In the genomic region with DNA sequence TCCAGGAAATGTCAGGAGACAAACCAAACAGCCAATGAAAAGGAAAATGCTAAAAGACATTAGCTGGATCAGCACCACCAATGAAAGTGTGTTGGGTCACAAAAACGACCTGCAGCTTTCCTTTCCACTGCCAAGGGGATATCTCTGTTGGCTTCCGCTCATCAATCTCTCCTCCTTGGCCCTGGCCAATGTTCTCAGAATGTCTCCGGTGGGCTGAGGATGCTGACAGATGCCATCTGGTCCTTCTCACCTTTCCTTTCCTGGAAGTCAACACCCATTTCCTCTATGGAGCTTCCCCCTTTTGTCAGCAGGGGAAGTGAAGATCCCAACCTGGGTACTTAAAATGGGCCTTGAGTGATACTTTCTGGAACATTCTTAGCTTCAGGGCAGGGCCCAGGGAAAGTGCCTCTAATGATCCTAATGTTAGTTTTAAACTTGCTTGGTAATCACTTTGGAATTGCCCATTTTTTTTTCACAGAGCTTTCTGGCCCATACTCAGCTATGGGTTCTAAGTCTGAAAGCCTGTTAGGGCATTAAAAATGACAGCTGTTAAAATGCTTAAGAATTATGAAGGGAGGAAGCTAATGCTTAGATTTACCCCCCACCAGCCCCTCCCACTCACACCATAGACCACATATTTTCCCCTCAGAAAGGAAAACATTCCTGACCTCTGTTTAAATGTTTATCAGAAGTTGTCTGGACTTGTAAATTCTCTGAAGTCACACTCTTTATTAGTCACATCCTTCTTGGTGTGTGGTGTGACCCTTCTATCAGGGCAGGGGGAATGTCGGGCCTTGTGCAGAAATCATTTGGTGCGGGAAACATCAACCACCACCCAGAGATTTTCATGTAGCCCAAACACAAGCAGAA, we compare ENCODE assay signal across 1 cellular context.
TF ChIP-seq lines count a peak whose summit lies in the region.

No MANE protein-coding gene starts in this region.

TF ChIP-seq in A549, 52 proteins besides CTCF, POLR2A, EP300 and RAD21 (continued from another document):
- TF ChIP-seq ZFP36 (IDR thresholded peaks at IDR 0.05; ENCODE audit: borderline replicate concordance, partially characterized antibody) = no peak
- peak; percentile 88 for TF ChIP-seq JUNB (IDR thresholded peaks at IDR 0.05)
- no peak for TF ChIP-seq KDM5A (IDR thresholded peaks at IDR 0.05)
- TF ChIP-seq MAZ (IDR thresholded peaks at IDR 0.05; ENCODE audit: borderline replicate concordance, low read depth, low read length) = no peak
- TF ChIP-seq RCOR1 (IDR thresholded peaks at IDR 0.05; ENCODE audit: low read depth, low read length) = no peak
- TF ChIP-seq TFCP2L1 (CRISPR knock-in tag; IDR thresholded peaks at IDR 0.05) = no peak
- TF ChIP-seq MAFK (IDR thresholded peaks at IDR 0.05; ENCODE audit: partially characterized antibody) = no peak
- peak; percentile 65; the same call in 1 of the 2 replicates for TF ChIP-seq HOXB13 (CRISPR knock-in tag; IDR thresholded peaks at IDR 0.05; ENCODE audit: low read depth)
- 0 out of 3 replicates have a peak, but pooled peaks have one; percentile 9 for TF ChIP-seq SMC3 (IDR thresholded peaks at IDR 0.05)
- TF ChIP-seq KDM1A (IDR thresholded peaks at IDR 0.05; ENCODE audit: low read depth) = no peak
- TF ChIP-seq BCL3 (IDR thresholded peaks at IDR 0.05) = 0 out of 3 replicates have a peak, but pooled peaks have one; percentile 30
- TF ChIP-seq EHMT2 (IDR thresholded peaks at IDR 0.05; ENCODE audit: low read depth) = no peak
- TF ChIP-seq ESRRA (IDR thresholded peaks at IDR 0.05; ENCODE audit: borderline replicate concordance, low read length) = no peak
